In the genomic region with DNA sequence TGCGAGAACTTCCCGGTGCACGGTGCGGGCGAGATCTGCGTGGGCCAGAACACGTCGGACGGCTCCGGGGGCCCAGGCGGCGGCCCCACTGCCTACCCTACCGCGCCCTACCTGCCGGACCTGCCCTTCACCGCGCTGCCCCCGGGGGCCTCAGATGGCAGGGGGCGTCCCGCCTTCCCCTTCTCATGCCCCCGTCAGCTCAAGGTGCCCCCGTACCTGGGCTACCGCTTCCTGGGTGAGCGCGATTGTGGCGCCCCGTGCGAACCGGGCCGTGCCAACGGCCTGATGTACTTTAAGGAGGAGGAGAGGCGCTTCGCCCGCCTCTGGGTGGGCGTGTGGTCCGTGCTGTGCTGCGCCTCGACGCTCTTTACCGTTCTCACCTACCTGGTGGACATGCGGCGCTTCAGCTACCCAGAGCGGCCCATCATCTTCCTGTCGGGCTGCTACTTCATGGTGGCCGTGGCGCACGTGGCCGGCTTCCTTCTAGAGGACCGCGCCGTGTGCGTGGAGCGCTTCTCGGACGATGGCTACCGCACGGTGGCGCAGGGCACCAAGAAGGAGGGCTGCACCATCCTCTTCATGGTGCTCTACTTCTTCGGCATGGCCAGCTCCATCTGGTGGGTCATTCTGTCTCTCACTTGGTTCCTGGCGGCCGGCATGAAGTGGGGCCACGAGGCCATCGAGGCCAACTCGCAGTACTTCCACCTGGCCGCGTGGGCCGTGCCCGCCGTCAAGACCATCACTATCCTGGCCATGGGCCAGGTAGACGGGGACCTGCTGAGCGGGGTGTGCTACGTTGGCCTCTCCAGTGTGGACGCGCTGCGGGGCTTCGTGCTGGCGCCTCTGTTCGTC, we compare ENCODE assay signal across 8 cellular contexts. TPM values are rescaled to one million over a fixed set of nuclear protein-coding genes. Genes with fewer than 3 reads are reported as not detected.
DNase-seq lines count a peak whose midpoint lies in the region; ATAC-seq and TF ChIP-seq lines count a peak whose summit lies in the region.

No MANE protein-coding gene starts in this region.

- H3K27me3 ChIP-seq in GM23338 (ENCODE audit: insufficient read depth) = no peaks in the 10 kb centered on the region

- DNase-seq in GM23338 (ENCODE audit: low spot score) (peak; percentile 64), fibroblast of gingiva (ENCODE audit: low read depth) (peak; percentile 77), SIG-M5 (lab: John Stamatoyannopoulos, UW) (no peak), NOMO-1 treated with dmso at 0.1 percent for 144 hours (lab: John Stamatoyannopoulos, UW; ENCODE audit: unreplicated experiment) (no peak)
- peak; percentile 66 for DNase-seq in activated CD4-positive, alpha-beta T cell treated with anti-CD3 and anti-CD28 coated beads, Interleukin-2, amount 10 ng/mL, durations not matched to agents 24 days and 14 days

- H3K36me3 Mint-ChIP-seq in GM23338 (ENCODE audit: low read depth) (peaks cover 15% of the 10 kb centered on the region), nephron (ENCODE audit: low read depth) (peaks cover 18% of the 10 kb centered on the region)
- no peaks in the 10 kb centered on the region for H3K36me3 Mint-ChIP-seq in activated CD4-positive, alpha-beta T cell treated with anti-CD3 and anti-CD28 coated beads, Interleukin-2, amount 10 ng/mL, durations not matched to agents 24 days and 14 days (ENCODE audit: low read depth)

- H3K27ac Mint-ChIP-seq in GM23338 = peak overlapping the region; percentile 83; the same call in 1 of the 2 replicates
- no peak overlapping the region for H3K27ac Mint-ChIP-seq in activated CD4-positive, alpha-beta T cell treated with anti-CD3 and anti-CD28 coated beads, Interleukin-2, amount 10 ng/mL, durations not matched to agents 24 days and 14 days
- peak overlapping the region in 1 of 3 experiments; percentile 97 for H3K27ac Mint-ChIP-seq in nephron

- ATAC-seq in GM23338 (peak; percentile 7), GM19035 (IDR thresholded peaks at IDR 0.05; ENCODE audit: unreplicated experiment) (no peak), GM18909 (IDR thresholded peaks at IDR 0.05; ENCODE audit: poor library complexity, unreplicated experiment) (no peak)

- peaks cover 24% of the 10 kb centered on the region for H3K4me1 ChIP-seq in GM23338 (ENCODE audit: insufficient read depth)

- no peaks in the 10 kb centered on the region for H3K9me2 ChIP-seq in GM23338 (ENCODE audit: insufficient read depth)

- peaks cover 66% of the 10 kb centered on the region for H3K79me2 ChIP-seq in GM23338 (replicated peaks; ENCODE audit: insufficient read depth)

- H3K36me3 ChIP-seq in GM23338 (ENCODE audit: insufficient read depth) = peaks cover 20% of the 10 kb centered on the region; the same call in 1 of the 2 replicates

- no peak overlapping the region for H3K4me3 Mint-ChIP-seq in GM23338
- H3K4me3 Mint-ChIP-seq in activated CD4-positive, alpha-beta T cell treated with anti-CD3 and anti-CD28 coated beads, Interleukin-2, amount 10 ng/mL, durations not matched to agents 24 days and 14 days = no peak overlapping the region
- H3K4me3 Mint-ChIP-seq in nephron = no peak overlapping the region

- H3K4me2 ChIP-seq in GM23338 = peak overlapping the region; percentile 88

- H3K9me3 Mint-ChIP-seq in GM23338 (peaks cover 4% of the 10 kb centered on the region; the same call in 1 of the 3 replicates), nephron (no peaks in the 10 kb centered on the region)
- no peaks in the 10 kb centered on the region for H3K9me3 Mint-ChIP-seq in activated CD4-positive, alpha-beta T cell treated with anti-CD3 and anti-CD28 coated beads, Interleukin-2, amount 10 ng/mL, durations not matched to agents 24 days and 14 days

- H3F3A ChIP-seq in GM23338 (replicated peaks; ENCODE audit: low read depth) = peaks cover 37% of the 10 kb centered on the region

- peaks cover 26% of the 10 kb centered on the region for H4K20me1 ChIP-seq in GM23338 (replicated peaks; ENCODE audit: insufficient read depth)

- H3K27ac ChIP-seq in GM23338 (ENCODE audit: low read depth) = no peak overlapping the region

- H3K27me3 Mint-ChIP-seq in GM23338 (ENCODE audit: insufficient read depth, low read depth, poor library complexity) (peaks cover 19% of the 10 kb centered on the region), nephron (ENCODE audit: low read depth) (no peaks in the 10 kb centered on the region)
- peaks cover 45% of the 10 kb centered on the region for H3K27me3 Mint-ChIP-seq in activated CD4-positive, alpha-beta T cell treated with anti-CD3 and anti-CD28 coated beads, Interleukin-2, amount 10 ng/mL, durations not matched to agents 24 days and 14 days

- no peak overlapping the region for H2AFZ ChIP-seq in GM23338

- intact Hi-C loops in activated CD4-positive, alpha-beta T cell treated with anti-CD3 and anti-CD28 coated beads, Interleukin-2, amount 10 ng/mL, durations not matched to agents 24 days and 14 days (cut with micrococcal nuclease) = loop anchor here (10.0 kb wide), 1 partner anchor 171 kb away; no protein-coding TSS in a partner anchor

- TF ChIP-seq CTCF in GM23338 (conservative IDR thresholded peaks at IDR 0.05; ENCODE audit: low read depth in 2 of 2) (peak; percentile 50 to 67), nephron (IDR thresholded peaks at IDR 0.05; ENCODE audit: unreplicated experiment in 3 of 3) (peak; percentile 46 to 70 (median 63))

- H3K4me1 Mint-ChIP-seq in GM23338 = peaks cover 37% of the 10 kb centered on the region; the same call in 2 of the 3 replicates
- peaks cover 12% of the 10 kb centered on the region for H3K4me1 Mint-ChIP-seq in activated CD4-positive, alpha-beta T cell treated with anti-CD3 and anti-CD28 coated beads, Interleukin-2, amount 10 ng/mL, durations not matched to agents 24 days and 14 days
- peaks cover 45% of the 10 kb centered on the region for H3K4me1 Mint-ChIP-seq in nephron

- peak overlapping the region; percentile 97 for H3K4me3 ChIP-seq in GM23338

TF ChIP-seq in GM23338, 12 proteins besides CTCF, POLR2A, EP300 and RAD21:
- peak; percentile 51 for TF ChIP-seq POLR2AphosphoS5 (IDR thresholded peaks at IDR 0.05; ENCODE audit: low read depth)
- no peak for TF ChIP-seq ZNF114 (CRISPR knock-in tag; IDR thresholded peaks at IDR 0.05)

RNA-seq across cellular contexts. Expression of a gene that starts 1.7 kb away (rescaled TPM):
- 404 and 435 TPM in 2 replicates for total RNA-seq in GM23338 (2014; rRNA removed; shearing (Covaris generic))
- polyA plus RNA-seq in GM23338 (2016; fragmentation: Nextera tagmentation; extraction: Ambion mirVana) = 164 and 188 TPM in 2 replicates
- 1.3 TPM in 2 replicates for total RNA-seq in activated CD4-positive, alpha-beta T cell treated with anti-CD3 and anti-CD28 coated beads, Interleukin-2, amount 10 ng/mL, durations not matched to agents 24 days and 14 days

RNA-seq across cellular contexts. Expression of a gene that starts 37.7 kb away (rescaled TPM):
- 0.03 TPM in 1 of 2 replicates, not detected in the other for total RNA-seq in GM23338 (2014; rRNA removed; shearing (Covaris generic))
- 0.07 and 0.08 TPM in 2 replicates for polyA plus RNA-seq in GM23338 (2016; fragmentation: Nextera tagmentation; extraction: Ambion mirVana)
- not detected in 2 replicates for total RNA-seq in activated CD4-positive, alpha-beta T cell treated with anti-CD3 and anti-CD28 coated beads, Interleukin-2, amount 10 ng/mL, durations not matched to agents 24 days and 14 days

Comparison
In these comparisons a context has a peak if more than half of its experiments do, and no peak if none do; other contexts are left out.
1. DNase-seq: peak in GM23338 (single experiment), activated CD4-positive, alpha-beta T cell treated with anti-CD3 and anti-CD28 coated beads, Interleukin-2, amount 10 ng/mL, durations not matched to agents 24 days and 14 days (single experiment) and fibroblast of gingiva (single experiment); none in SIG-M5 (single experiment) and NOMO-1 treated with dmso at 0.1 percent for 144 hours (single experiment).
2. RNA of a gene that starts 1.7 kb away (total RNA-seq): 404 to 435 TPM in GM23338; 1.3 TPM in activated CD4-positive, alpha-beta T cell treated with anti-CD3 and anti-CD28 coated beads, Interleukin-2, amount 10 ng/mL, durations not matched to agents 24 days and 14 days; every median in the first group is over 100 times any median in the second.